ENCODE assay signal across 1 cellular context in the genomic region with DNA sequence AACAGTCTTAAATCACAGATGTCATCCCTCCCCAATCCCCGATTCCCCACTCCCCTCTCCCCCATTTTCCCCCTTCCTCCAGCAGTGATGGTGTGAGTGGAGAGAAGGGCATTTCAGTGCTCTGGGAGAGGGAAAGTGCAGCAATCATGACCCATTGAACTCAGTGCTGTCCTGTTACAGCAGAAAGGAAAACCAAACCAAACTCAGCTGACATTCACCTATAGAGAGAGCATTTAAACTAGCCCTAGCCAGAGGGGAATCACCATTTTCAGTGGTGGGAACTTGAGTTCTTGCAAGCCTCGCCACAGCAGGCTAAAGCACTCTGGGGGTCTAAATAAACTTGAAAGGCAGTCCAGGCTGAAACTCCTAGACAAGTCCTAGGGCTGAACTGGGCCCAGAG.
A peak's percentile ranks its signal among the peaks of the same experiment; 100 is the strongest.
TF ChIP-seq lines count a peak whose summit lies in the region.

No MANE protein-coding gene starts in this region.

TF ChIP-seq in HepG2, 621 proteins besides CTCF, POLR2A, EP300 and RAD21 (continued from another document):
- TF ChIP-seq, protein P1, sequence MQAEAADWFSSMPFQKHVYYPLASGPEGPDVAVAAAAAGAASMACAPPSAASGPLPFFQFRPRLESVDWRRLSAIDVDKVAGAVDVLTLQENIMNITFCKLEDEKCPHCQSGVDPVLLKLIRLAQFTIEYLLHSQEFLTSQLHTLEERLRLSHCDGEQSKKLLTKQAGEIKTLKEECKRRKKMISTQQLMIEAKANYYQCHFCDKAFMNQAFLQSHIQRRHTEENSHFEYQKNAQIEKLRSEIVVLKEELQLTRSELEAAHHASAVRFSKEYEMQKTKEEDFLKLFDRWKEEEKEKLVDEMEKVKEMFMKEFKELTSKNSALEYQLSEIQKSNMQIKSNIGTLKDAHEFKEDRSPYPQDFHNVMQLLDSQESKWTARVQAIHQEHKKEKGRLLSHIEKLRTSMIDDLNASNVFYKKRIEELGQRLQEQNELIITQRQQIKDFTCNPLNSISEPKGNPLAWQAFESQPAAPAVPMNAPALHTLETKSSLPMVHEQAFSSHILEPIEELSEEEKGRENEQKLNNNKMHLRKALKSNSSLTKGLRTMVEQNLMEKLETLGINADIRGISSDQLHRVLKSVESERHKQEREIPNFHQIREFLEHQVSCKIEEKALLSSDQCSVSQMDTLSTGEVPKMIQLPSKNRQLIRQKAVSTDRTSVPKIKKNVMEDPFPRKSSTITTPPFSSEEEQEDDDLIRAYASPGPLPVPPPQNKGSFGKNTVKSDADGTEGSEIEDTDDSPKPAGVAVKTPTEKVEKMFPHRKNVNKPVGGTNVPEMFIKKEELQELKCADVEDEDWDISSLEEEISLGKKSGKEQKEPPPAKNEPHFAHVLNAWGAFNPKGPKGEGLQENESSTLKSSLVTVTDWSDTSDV (CRISPR knock-in tag; IDR thresholded peaks at IDR 0.05) = no peak
- peak; percentile 76 for TF ChIP-seq ZNF7 (CRISPR knock-in tag; IDR thresholded peaks at IDR 0.05)
TF ChIP-seq in HepG2: peak in this region for 2.
